Comparison of ENCODE assay signal across 15 cellular contexts in the genomic region with DNA sequence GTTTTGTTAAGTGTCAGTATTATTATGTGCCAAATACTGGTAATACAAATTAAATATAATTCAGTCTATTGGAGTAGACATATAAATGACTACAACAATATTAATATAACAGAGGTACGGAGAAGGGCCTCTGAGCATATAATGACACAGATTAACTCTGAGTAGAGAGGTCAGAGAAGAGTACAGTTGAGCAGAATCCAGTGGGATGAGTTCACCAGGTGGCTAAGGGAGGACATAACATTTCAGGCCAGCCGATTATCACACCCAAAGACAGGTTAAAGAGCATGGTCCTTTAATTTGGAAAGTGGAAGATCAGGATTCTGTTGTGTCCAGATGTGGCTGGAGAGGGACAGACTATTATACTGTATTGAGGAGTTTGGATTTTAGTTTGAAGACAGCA.
"Had no signal": no experiment of that assay in that cellular context is flagged by ENCODE, and none has a peak within 500 bp of the region (broad histone marks: within the 10 kb centered on the region; RNA-seq: fewer than 3 reads in every experiment).

No MANE protein-coding gene starts in this region.

- H3K27ac ChIP-seq: brain microvascular endothelial cell, ovary, skin epidermis, tibial artery, uterus had no signal

- DNase-seq: activated CD4-positive, alpha-beta memory T cell treated with anti-CD3 and anti-CD28 coated beads for 36 hours; activated naive CD4-positive, alpha-beta T cell treated with anti-CD3 and anti-CD28 coated beads, Interleukin-2, amount 50 U/mL, for 16 hours; brain microvascular endothelial cell; dermis blood vessel endothelial cell; endodermal cell; erythroblast; hypothalamus; nephron progenitor cell; ovary; retina; SK-N-SH; tibial artery; uterus had no signal

- H3K9me3 ChIP-seq: ovary, SK-N-SH, tibial artery, uterus had no signal

- H3K27me3 ChIP-seq: brain microvascular endothelial cell, ovary, tibial artery, uterus had no signal

- H3K27ac Mint-ChIP-seq: activated CD4-positive, alpha-beta memory T cell treated with anti-CD3 and anti-CD28 coated beads for 36 hours; endodermal cell; nephron progenitor cell; T-helper 1 cell treated with Interleukin-12 subunit alpha and Interleukin-12 subunit beta and Interleukin-4 antibody, amounts not matched to agents 30 μg/mL and 1 μg/mL, for 36 hours had no signal

- H3K4me1 ChIP-seq: uterus had no signal

- H3K4me3 ChIP-seq: ovary, skin epidermis, tibial artery, uterus had no signal

- H3K9me3 Mint-ChIP-seq: activated CD4-positive, alpha-beta memory T cell treated with anti-CD3 and anti-CD28 coated beads for 36 hours; endodermal cell; T-helper 1 cell treated with Interleukin-12 subunit alpha and Interleukin-12 subunit beta and Interleukin-4 antibody, amounts not matched to agents 30 μg/mL and 1 μg/mL, for 36 hours had no signal

- H3K27me3 Mint-ChIP-seq: activated CD4-positive, alpha-beta memory T cell treated with anti-CD3 and anti-CD28 coated beads for 36 hours had no signal

- H3K4me3 Mint-ChIP-seq: activated CD4-positive, alpha-beta memory T cell treated with anti-CD3 and anti-CD28 coated beads for 36 hours; endodermal cell; nephron progenitor cell; T-helper 1 cell treated with Interleukin-12 subunit alpha and Interleukin-12 subunit beta and Interleukin-4 antibody, amounts not matched to agents 30 μg/mL and 1 μg/mL, for 36 hours had no signal

- H3K36me3 ChIP-seq: brain microvascular endothelial cell, ovary, tibial artery, uterus had no signal
